Comparison of ENCODE assay signal across 1 cellular context in the genomic region with DNA sequence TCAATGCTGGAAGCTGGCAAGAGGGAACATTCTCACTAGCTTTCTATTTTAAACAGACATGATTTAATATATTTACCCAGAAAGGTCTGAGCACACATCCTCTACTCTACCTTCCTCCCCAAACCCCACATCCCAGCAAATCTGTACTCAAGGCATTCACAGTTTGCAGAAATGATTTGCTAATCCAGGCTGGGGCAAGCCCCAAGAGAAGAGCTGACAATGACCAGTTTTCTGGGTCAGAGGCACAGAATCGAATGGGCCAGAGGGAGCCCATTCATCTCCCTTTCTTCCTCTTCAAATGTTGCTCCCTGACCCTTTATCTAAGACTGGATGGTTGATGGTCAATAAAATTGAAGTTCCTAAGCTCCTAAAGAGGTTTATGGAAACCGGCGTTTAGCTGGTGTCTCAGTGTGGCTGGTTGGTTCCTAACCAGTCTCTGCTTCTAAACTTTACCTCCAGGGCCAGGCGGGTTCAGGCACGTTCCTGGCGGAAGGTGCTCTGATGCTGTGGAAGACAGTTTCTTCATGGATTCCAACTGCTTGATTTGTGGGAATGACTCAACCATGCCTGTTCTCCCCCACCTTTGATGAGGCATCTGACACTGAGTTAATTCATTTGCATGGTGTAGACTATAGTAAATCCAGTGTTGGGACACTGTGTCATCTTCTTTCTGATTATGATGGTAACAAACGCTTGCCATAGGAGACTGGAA.
TF ChIP-seq lines count a peak whose summit lies in the region.

No MANE protein-coding gene starts in this region.

TF ChIP-seq in HCT116, 20 proteins besides CTCF, POLR2A, EP300 and RAD21 (continued from another document):
- TF ChIP-seq CBX3 (IDR thresholded peaks at IDR 0.05; ENCODE audit: low read depth) (peak; percentile 46; the same call in 1 of the 2 replicates), ELF1 (IDR thresholded peaks at IDR 0.05; ENCODE audit: borderline replicate concordance, low read depth) (no peak), EZH2 (IDR thresholded peaks at IDR 0.05) (no peak), ZFX (IDR thresholded peaks at IDR 0.05) (no peak), YY1 (IDR thresholded peaks at IDR 0.05; ENCODE audit: extremely low read depth, insufficient replicate concordance, low read depth, low read length) (no peak), EGR1 (IDR thresholded peaks at IDR 0.05; ENCODE audit: low read depth) (peak; percentile 33; the same call in 1 of the 2 replicates), TCF7L2 (IDR thresholded peaks at IDR 0.05; ENCODE audit: borderline replicate concordance, extremely low read depth, insufficient read depth, insufficient read length) (peak; percentile 19), SP1 (IDR thresholded peaks at IDR 0.05; ENCODE audit: low read depth) (peak; percentile 59), SRF (IDR thresholded peaks at IDR 0.05; ENCODE audit: low read depth) (no peak)
- TF ChIP-seq, protein P1, sequence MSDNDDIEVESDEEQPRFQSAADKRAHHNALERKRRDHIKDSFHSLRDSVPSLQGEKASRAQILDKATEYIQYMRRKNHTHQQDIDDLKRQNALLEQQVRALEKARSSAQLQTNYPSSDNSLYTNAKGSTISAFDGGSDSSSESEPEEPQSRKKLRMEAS (IDR thresholded peaks at IDR 0.05): peak; percentile 53
